In genomic region chr6:64280569-64280968, GRCh38 we compare ENCODE assay signal across 2 cellular contexts.
TF ChIP-seq lines count a peak whose summit lies in the region.

No MANE protein-coding gene starts in this region.

TF ChIP-seq in IMR-90, 13 proteins besides CTCF, POLR2A, EP300 and RAD21:
- no peak for TF ChIP-seq MXI1 (IDR thresholded peaks at IDR 0.05; ENCODE audit: borderline replicate concordance, low read depth, low read length)
- peak; percentile 71 for TF ChIP-seq SMC3 (IDR thresholded peaks at IDR 0.05; ENCODE audit: low read depth, low read length)
TF ChIP-seq in IMR-90: peak in this region for 1.

TF ChIP-seq in SK-N-SH, 30 proteins besides CTCF, POLR2A, EP300 and RAD21:
- TF ChIP-seq MAX (IDR thresholded peaks at IDR 0.05; ENCODE audit: low read depth) (no peak), FOXJ3 (CRISPR knock-in tag; IDR thresholded peaks at IDR 0.05) (no peak), ZBTB33 (IDR thresholded peaks at IDR 0.05; ENCODE audit: borderline replicate concordance, low read depth) (no peak), RXRA (IDR thresholded peaks at IDR 0.05; ENCODE audit: borderline replicate concordance, low read depth) (no peak), SMC3 (IDR thresholded peaks at IDR 0.05; ENCODE audit: low read depth, low read length) (peak; percentile 43), JUND (IDR thresholded peaks at IDR 0.05) (no peak), TAF1 (IDR thresholded peaks at IDR 0.05; ENCODE audit: borderline replicate concordance, low read depth, low read length) (no peak), ELF1 (IDR thresholded peaks at IDR 0.05) (no peak)
TF ChIP-seq in SK-N-SH: peak in this region for 1.
